Comparison of ENCODE assay signal across 1 cellular context in genomic region chr17:45785373-45786193, GRCh38.
TF ChIP-seq lines count a peak whose summit lies in the region.

No MANE protein-coding gene starts in this region.

TF ChIP-seq in GM12878, 131 proteins besides CTCF, POLR2A, EP300 and RAD21:
- TF ChIP-seq ZNF274 (IDR thresholded peaks at IDR 0.05; ENCODE audit: insufficient read depth, insufficient read length) = no peak
- peak; percentile 84 for TF ChIP-seq SUZ12 (IDR thresholded peaks at IDR 0.05; ENCODE audit: unreplicated experiment)
